Comparison of ENCODE assay signal across 8 cellular contexts in genomic region chr11:57335343-57336110, GRCh38. TPM values are rescaled to one million over a fixed set of nuclear protein-coding genes. Genes with fewer than 3 reads are reported as not detected.
DNase-seq lines count a peak whose midpoint lies in the region; ATAC-seq and TF ChIP-seq lines count a peak whose summit lies in the region.

Gene SSRP1, minus strand, starts transcription at chr11:57335892. Its CDS starts 771 bp downstream, at chr11:57335121.

- H3K27me3 ChIP-seq in left ventricle myocardium inferior (ENCODE audit: low read depth): peaks cover 13% of the 10 kb centered on the region
- H3K27me3 ChIP-seq in prostate gland (replicated peaks; ENCODE audit: insufficient read depth): no peaks in the 10 kb centered on the region

- peak; percentile 99 for ATAC-seq in HG02759 (IDR thresholded peaks at IDR 0.05; ENCODE audit: unreplicated experiment)

- WGBS in prostate gland: 0% methylated on average over 52 of the region's 69 CpGs

- peak within 1 kb of the TSS; percentile 98 for H3K27ac Mint-ChIP-seq in T-helper 1 cell treated with Interleukin-12 subunit alpha and Interleukin-12 subunit beta and Interleukin-4 antibody, amounts not matched to agents 30 μg/mL and 1 μg/mL, for 36 hours

- peaks cover 28% of the 10 kb centered on the region for H3K4me1 ChIP-seq in left ventricle myocardium inferior
- H3K4me1 ChIP-seq in prostate gland (replicated peaks): no peaks in the 10 kb centered on the region

- H3K36me3 Mint-ChIP-seq in T-helper 1 cell treated with Interleukin-12 subunit alpha and Interleukin-12 subunit beta and Interleukin-4 antibody, amounts not matched to agents 30 μg/mL and 1 μg/mL, for 36 hours (ENCODE audit: low read depth): peaks cover 25% of the 10 kb centered on the region

- H3K4me3 ChIP-seq in left ventricle myocardium inferior (peak within 1 kb of the TSS; percentile 88), prostate gland (peak within 1 kb of the TSS; percentile 61 to 88)

- H3K36me3 ChIP-seq in left ventricle myocardium inferior (peaks cover 38% of the 10 kb centered on the region), prostate gland (peaks cover 4 to 28% of the 10 kb centered on the region in 2 donors)

- in situ Hi-C loops in GM13976 (cut with MboI; ENCODE audit: low sequenced_read_pairs, unreplicated experiment): no loop called here

- peak; percentile 10 for TF ChIP-seq CTCF in GM13976 (IDR thresholded peaks at IDR 0.05; ENCODE audit: borderline replicate concordance, control extremely low read depth, extremely low read depth, insufficient read depth, missing control alignments)
- TF ChIP-seq CTCF in left ventricle myocardium inferior (IDR thresholded peaks at IDR 0.05; ENCODE audit: borderline replicate concordance): no peak
- no peak for TF ChIP-seq CTCF in prostate gland (IDR thresholded peaks at IDR 0.05)

- DNase-seq in GM13976 (ENCODE audit: low spot score) (peak; percentile 93), NCI-H128 (lab: John Stamatoyannopoulos, UW; ENCODE audit: unreplicated experiment) (peak; percentile 81), amniotic epithelial cell (ENCODE audit: low read depth) (peak; percentile 73), left ventricle myocardium inferior (peak; percentile 90), prostate gland (ENCODE audit: low spot score) (peak; percentile 82), ureter (ENCODE audit: low spot score) (peak; percentile 88)

- H3K27me3 Mint-ChIP-seq in T-helper 1 cell treated with Interleukin-12 subunit alpha and Interleukin-12 subunit beta and Interleukin-4 antibody, amounts not matched to agents 30 μg/mL and 1 μg/mL, for 36 hours (ENCODE audit: low read depth): peaks cover 2% of the 10 kb centered on the region

- H3K4me3 Mint-ChIP-seq in T-helper 1 cell treated with Interleukin-12 subunit alpha and Interleukin-12 subunit beta and Interleukin-4 antibody, amounts not matched to agents 30 μg/mL and 1 μg/mL, for 36 hours: peak within 1 kb of the TSS; percentile 97

- intact Hi-C loops in left ventricle myocardium inferior (cut with micrococcal nuclease): no loop called here
- intact Hi-C loops in prostate gland (cut with DNase I): no loop called here

- H3K9me3 Mint-ChIP-seq in T-helper 1 cell treated with Interleukin-12 subunit alpha and Interleukin-12 subunit beta and Interleukin-4 antibody, amounts not matched to agents 30 μg/mL and 1 μg/mL, for 36 hours: no peaks in the 10 kb centered on the region

- H3K9me3 ChIP-seq in left ventricle myocardium inferior (replicated peaks): no peaks in the 10 kb centered on the region
- no peaks in the 10 kb centered on the region for H3K9me3 ChIP-seq in prostate gland

- peaks cover 26% of the 10 kb centered on the region for H3K4me1 Mint-ChIP-seq in T-helper 1 cell treated with Interleukin-12 subunit alpha and Interleukin-12 subunit beta and Interleukin-4 antibody, amounts not matched to agents 30 μg/mL and 1 μg/mL, for 36 hours (ENCODE audit: low read depth)

- TF ChIP-seq POLR2A in prostate gland (IDR thresholded peaks at IDR 0.05): peak; percentile 21

- peak within 1 kb of the TSS; percentile 91 for H3K27ac ChIP-seq in left ventricle myocardium inferior (replicated peaks)
- peak within 1 kb of the TSS; percentile 80 to 89 for H3K27ac ChIP-seq in prostate gland

RNA-seq across cellular contexts. Expression of gene SSRP1, which starts in this region (rescaled TPM):
- total RNA-seq in left ventricle myocardium inferior (34.6 TPM), prostate gland (10 to 100 TPM; 82.6 to 85.4 TPM), ureter (103 TPM)

Comparison
In these comparisons a context has a peak if more than half of its experiments do, and no peak if none do; other contexts are left out.
1. Peak in every context shown above with its lines: DNase-seq, ATAC-seq, H3K4me3 ChIP-seq and H3K27ac ChIP-seq.